32 cellular contexts compared by ENCODE assay signal in the genomic region with DNA sequence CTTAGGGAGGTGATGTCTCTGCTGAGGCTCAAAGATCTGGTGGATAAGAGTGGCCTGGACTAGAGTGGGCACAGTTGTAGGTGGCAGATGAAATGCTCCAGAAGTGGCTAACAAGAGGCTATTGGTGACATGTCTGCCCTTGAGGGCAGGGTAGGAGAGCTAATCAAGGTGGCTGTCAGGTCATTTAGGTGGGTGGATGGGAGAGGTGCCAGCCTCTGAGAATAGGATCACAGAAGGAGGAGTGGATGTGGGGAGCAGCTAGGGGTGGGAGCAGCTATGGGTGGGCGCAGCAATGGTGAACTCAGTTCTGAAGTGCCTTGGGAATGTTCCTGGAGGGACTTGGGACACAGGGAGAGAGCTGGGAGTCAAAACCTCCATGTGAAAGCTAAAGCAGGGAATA.
"Had no signal": no experiment of that assay in that cellular context is flagged by ENCODE, and none has a peak within 500 bp of the region (broad histone marks: within the 10 kb centered on the region; RNA-seq: fewer than 3 reads in every experiment).

No MANE protein-coding gene starts in this region.

- ATAC-seq: activated CD4-positive, alpha-beta T cell treated with anti-CD3 and anti-CD28 coated beads for 36 hours; activated CD8-positive, alpha-beta memory T cell treated with anti-CD3 and anti-CD28 coated beads, Interleukin-2, amount 10 ng/mL, durations not matched to agents 7 days and 5 days; activated CD8-positive, alpha-beta T cell treated with anti-CD3 and anti-CD28 coated beads, Interleukin-2, amount 10 ng/mL, durations not matched to agents 7 days and 5 days; activated naive CD8-positive, alpha-beta T cell treated with anti-CD3 and anti-CD28 coated beads, Interleukin-2, amount 50 U/mL, for 24 hours; body of pancreas; esophagus mucosa; gastrocnemius medialis had no signal

- H3K9me3 ChIP-seq: adrenal gland, body of pancreas, colonic mucosa, gastrocnemius medialis had no signal

- H3K36me3 Mint-ChIP-seq: activated CD4-positive, alpha-beta memory T cell treated with anti-CD3 and anti-CD28 coated beads for 36 hours; activated CD8-positive, alpha-beta memory T cell treated with anti-CD3 and anti-CD28 coated beads, Interleukin-2, amount 10 ng/mL, durations not matched to agents 7 days and 5 days; activated naive CD4-positive, alpha-beta T cell treated with anti-CD3 and anti-CD28 coated beads, Interleukin-2, amount 50 U/mL, for 24 hours; activated naive CD8-positive, alpha-beta T cell treated with anti-CD3 and anti-CD28 coated beads for 36 hours had no signal

- H3K36me3 ChIP-seq: adrenal gland, cardiac muscle cell, colonic mucosa, gastrocnemius medialis had no signal

- H3K9me3 Mint-ChIP-seq: activated CD4-positive, alpha-beta memory T cell treated with anti-CD3 and anti-CD28 coated beads for 36 hours; activated CD4-positive, alpha-beta T cell treated with anti-CD3 and anti-CD28 coated beads, Interleukin-2, amount 10 ng/mL, durations not matched to agents 24 days and 14 days; activated naive CD4-positive, alpha-beta T cell treated with anti-CD3 and anti-CD28 coated beads for 36 hours; activated naive CD4-positive, alpha-beta T cell treated with anti-CD3 and anti-CD28 coated beads, Interleukin-2, amount 50 U/mL, for 24 hours; activated naive CD8-positive, alpha-beta T cell treated with anti-CD3 and anti-CD28 coated beads for 36 hours; activated naive CD8-positive, alpha-beta T cell treated with anti-CD3 and anti-CD28 coated beads, Interleukin-2, amount 50 U/mL, for 24 hours; activated T-helper 1 cell treated with anti-CD3 and anti-CD28 coated beads, Interleukin-12 subunit alpha, Interleukin-12 subunit beta, Interleukin-2, Interleukin-4 antibody, amounts not matched to agents 30 ng/mL and 10 ng/mL and 1 ng/mL, durations not matched to agents 14 hours and 24 hours and 36 hours; activated T-helper 2 cell treated with anti-CD3 and anti-CD28 coated beads, Interferon-gamma antibody, Interleukin-2, Interleukin-4, amounts not matched to agents 10 μg/mL and 5 μg/mL and 100 μg/mL, durations not matched to agents 14 hours and 24 hours and 36 hours; endodermal cell had no signal

- H3K27ac ChIP-seq: adrenal gland, body of pancreas, cardiac muscle cell, colonic mucosa, foreskin keratinocyte, gastrocnemius medialis had no signal

- H3K27me3 ChIP-seq: body of pancreas, colonic mucosa, foreskin keratinocyte had no signal

- H3K4me1 Mint-ChIP-seq: activated CD4-positive, alpha-beta T cell treated with anti-CD3 and anti-CD28 coated beads for 36 hours; activated CD4-positive, alpha-beta T cell treated with anti-CD3 and anti-CD28 coated beads, Interleukin-2, amount 10 ng/mL, durations not matched to agents 24 days and 14 days; activated CD8-positive, alpha-beta memory T cell treated with anti-CD3 and anti-CD28 coated beads, Interleukin-2, amount 10 ng/mL, durations not matched to agents 7 days and 5 days; activated naive CD4-positive, alpha-beta T cell treated with anti-CD3 and anti-CD28 coated beads, Interleukin-2, amount 50 U/mL, for 24 hours; activated naive CD8-positive, alpha-beta T cell treated with anti-CD3 and anti-CD28 coated beads for 36 hours; activated naive CD8-positive, alpha-beta T cell treated with anti-CD3 and anti-CD28 coated beads, Interleukin-2, amount 50 U/mL, for 24 hours had no signal

- H3K4me1 ChIP-seq: adrenal gland, body of pancreas, colonic mucosa, foreskin keratinocyte, gastrocnemius medialis had no signal

- H3K4me3 Mint-ChIP-seq: activated CD4-positive, alpha-beta memory T cell treated with anti-CD3 and anti-CD28 coated beads for 36 hours; activated CD4-positive, alpha-beta T cell treated with anti-CD3 and anti-CD28 coated beads for 36 hours; activated CD4-positive, alpha-beta T cell treated with anti-CD3 and anti-CD28 coated beads, Interleukin-2, amount 10 ng/mL, durations not matched to agents 24 days and 14 days; activated CD8-positive, alpha-beta memory T cell treated with anti-CD3 and anti-CD28 coated beads, Interleukin-2, amount 10 ng/mL, durations not matched to agents 7 days and 5 days; activated CD8-positive, alpha-beta T cell treated with anti-CD3 and anti-CD28 coated beads, Interleukin-2, amount 10 ng/mL, durations not matched to agents 7 days and 5 days; activated naive CD4-positive, alpha-beta T cell treated with anti-CD3 and anti-CD28 coated beads for 36 hours; activated naive CD4-positive, alpha-beta T cell treated with anti-CD3 and anti-CD28 coated beads, Interleukin-2, amount 50 U/mL, for 24 hours; activated naive CD8-positive, alpha-beta T cell treated with anti-CD3 and anti-CD28 coated beads for 36 hours; activated naive CD8-positive, alpha-beta T cell treated with anti-CD3 and anti-CD28 coated beads, Interleukin-2, amount 50 U/mL, for 24 hours; activated T-helper 1 cell treated with anti-CD3 and anti-CD28 coated beads, Interleukin-12 subunit alpha, Interleukin-12 subunit beta, Interleukin-2, Interleukin-4 antibody, amounts not matched to agents 30 ng/mL and 10 ng/mL and 1 ng/mL, durations not matched to agents 14 hours and 24 hours and 36 hours; endodermal cell had no signal

- H3K27ac Mint-ChIP-seq: activated CD4-positive, alpha-beta memory T cell treated with anti-CD3 and anti-CD28 coated beads for 36 hours; activated CD4-positive, alpha-beta T cell treated with anti-CD3 and anti-CD28 coated beads for 36 hours; activated CD4-positive, alpha-beta T cell treated with anti-CD3 and anti-CD28 coated beads, Interleukin-2, amount 10 ng/mL, durations not matched to agents 24 days and 14 days; activated CD8-positive, alpha-beta memory T cell treated with anti-CD3 and anti-CD28 coated beads, Interleukin-2, amount 10 ng/mL, durations not matched to agents 7 days and 5 days; activated CD8-positive, alpha-beta T cell treated with anti-CD3 and anti-CD28 coated beads, Interleukin-2, amount 10 ng/mL, durations not matched to agents 7 days and 5 days; activated naive CD4-positive, alpha-beta T cell treated with anti-CD3 and anti-CD28 coated beads for 36 hours; activated naive CD4-positive, alpha-beta T cell treated with anti-CD3 and anti-CD28 coated beads, Interleukin-2, amount 50 U/mL, for 24 hours; activated naive CD8-positive, alpha-beta T cell treated with anti-CD3 and anti-CD28 coated beads for 36 hours; activated naive CD8-positive, alpha-beta T cell treated with anti-CD3 and anti-CD28 coated beads, Interleukin-2, amount 50 U/mL, for 24 hours; activated T-helper 1 cell treated with anti-CD3 and anti-CD28 coated beads, Interleukin-12 subunit alpha, Interleukin-12 subunit beta, Interleukin-2, Interleukin-4 antibody, amounts not matched to agents 30 ng/mL and 10 ng/mL and 1 ng/mL, durations not matched to agents 14 hours and 24 hours and 36 hours; activated T-helper 2 cell treated with anti-CD3 and anti-CD28 coated beads, Interferon-gamma antibody, Interleukin-2, Interleukin-4, amounts not matched to agents 10 μg/mL and 5 μg/mL and 100 μg/mL, durations not matched to agents 14 hours and 24 hours and 36 hours; endodermal cell had no signal

- DNase-seq: activated CD4-positive, alpha-beta memory T cell treated with anti-CD3 and anti-CD28 coated beads for 36 hours; activated CD4-positive, alpha-beta T cell treated with anti-CD3 and anti-CD28 coated beads for 36 hours; activated CD4-positive, CD25-positive, alpha-beta regulatory T cell; activated CD4-positive, CD25-positive, alpha-beta regulatory T cell treated with anti-CD3 and anti-CD28 coated beads, Interleukin-2, amount 50 U/mL, for 72 hours; activated CD8-positive, alpha-beta memory T cell treated with anti-CD3 and anti-CD28 coated beads, Interleukin-2, amount 10 ng/mL, durations not matched to agents 7 days and 5 days; activated CD8-positive, alpha-beta memory T cell treated with anti-CD3 and anti-CD28 coated beads, Interleukin-2, amount 50 U/mL, for 4 hours; activated CD8-positive, alpha-beta T cell treated with anti-CD3 and anti-CD28 coated beads, Interleukin-2, amount 10 ng/mL, durations not matched to agents 7 days and 5 days; activated effector memory CD4-positive, alpha-beta T cell treated with anti-CD3 and anti-CD28 coated beads, Interleukin-2, amount 50 U/mL, for 16 hours; activated naive CD4-positive, alpha-beta T cell treated with anti-CD3 and anti-CD28 coated beads for 36 hours; activated naive CD8-positive, alpha-beta T cell treated with anti-CD3 and anti-CD28 coated beads for 36 hours; activated naive CD8-positive, alpha-beta T cell treated with anti-CD3 and anti-CD28 coated beads, Interleukin-2, amount 50 U/mL, for 24 hours; activated T-cell treated with anti-CD3 and anti-CD28 coated beads, Interleukin-2, amount 50 U/mL, for 1 hour; activated T-cell treated with anti-CD3 and anti-CD28 coated beads, Interleukin-2, amount 50 U/mL, for 48 hours; adrenal gland; amygdala; aorta; body of pancreas; central memory CD4-positive, alpha-beta T cell; cerebellar nuclear complex; colonic mucosa; effector memory CD4-positive, alpha-beta T cell; endodermal cell; foreskin keratinocyte; gastrocnemius medialis; glutamatergic neuron; T-helper 2 cell had no signal

- H3K4me3 ChIP-seq: adrenal gland, body of pancreas, cardiac muscle cell, colonic mucosa, gastrocnemius medialis had no signal
